ENCODE assay signal across 1 cellular context in genomic region chr17:68054296-68054900, GRCh38.
TF ChIP-seq lines count a peak whose summit lies in the region.

No MANE protein-coding gene starts in this region.

TF ChIP-seq in HepG2, 621 proteins besides CTCF, POLR2A, EP300 and RAD21 (continued from another document):
- TF ChIP-seq MAFK (conservative IDR thresholded peaks at IDR 0.05 in 1 of 2, IDR thresholded peaks at IDR 0.05 in 1 of 2; ENCODE audit: low read length in 2 of 2) (no peak), GTF3A (CRISPR knock-in tag; conservative IDR thresholded peaks at IDR 0.05) (no peak), ONECUT2 (CRISPR knock-in tag; IDR thresholded peaks at IDR 0.05) (no peak), ZNF616 (CRISPR knock-in tag; IDR thresholded peaks at IDR 0.05; ENCODE audit: low read depth) (no peak), REST (IDR thresholded peaks at IDR 0.05; ENCODE audit: borderline replicate concordance in 1 of 2, low read depth in 1 of 2, low read length in 2 of 2) (no peak), ZSCAN22 (CRISPR knock-in tag; IDR thresholded peaks at IDR 0.05) (no peak), ESRRA (CRISPR knock-in tag; IDR thresholded peaks at IDR 0.05; ENCODE audit: low read depth) (no peak), AKNA (CRISPR knock-in tag; IDR thresholded peaks at IDR 0.05; ENCODE audit: borderline replicate concordance) (no peak), ZNF451 (CRISPR knock-in tag; IDR thresholded peaks at IDR 0.05) (no peak)
